10 cellular contexts compared by ENCODE assay signal in genomic region chr9:100602302-100602930, GRCh38. TPM values are rescaled to one million over a fixed set of nuclear protein-coding genes. Genes with fewer than 3 reads are reported as not detected.
DNase-seq lines count a peak whose midpoint lies in the region; ATAC-seq, FAIRE-seq and TF ChIP-seq lines count a peak whose summit lies in the region.
"Had no signal": no experiment of that assay in that cellular context is flagged by ENCODE, and none has a peak within 500 bp of the region (broad histone marks: within the 10 kb centered on the region; RNA-seq: fewer than 3 reads in every experiment).

No MANE protein-coding gene starts in this region.

- H3K36me3 ChIP-seq in GM12878 (ENCODE audit: control insufficient read depth in 2 of 2, insufficient read depth in 2 of 2, low read length in 1 of 2): no peaks in the 10 kb centered on the region

- peaks cover 20% of the 10 kb centered on the region for H3K4me1 Mint-ChIP-seq in activated CD4-positive, alpha-beta memory T cell treated with anti-CD3 and anti-CD28 coated beads for 36 hours (ENCODE audit: low read depth)

- H3K27me3 ChIP-seq in GM12878 (replicated peaks in 1 of 2; ENCODE audit: control insufficient read depth in 2 of 2, insufficient read depth in 2 of 2, low read length in 1 of 2): no peaks in the 10 kb centered on the region; a peak in 1 of 4 replicates

- SMC1A ChIA-PET in GM12878 (lab: Charles Lee; ENCODE audit: uncharacterized antibody, unreplicated experiment): interaction anchor here (0.9 to 2.7 kb wide), 9 partner anchors 15 to 799 kb away, joined by 3 to 13 read pairs (median 4); no protein-coding TSS in a partner anchor

- H3K27ac ChIP-seq in GM12878 (ENCODE audit: control insufficient read depth, insufficient read depth): no peak overlapping the region

- DNase-seq in ACHN (peak; percentile 62), H4 (ENCODE audit: low spot score) (peak; percentile 65), NCI-H2227 treated with DMSO at 0.1 percent for 48 hours (lab: John Stamatoyannopoulos, UW) (peak; percentile 56), GM12878 (ENCODE audit: low read depth, low spot score) (no peak), left kidney (ENCODE audit: low read depth, low spot score) (peak; percentile 91)
- DNase-seq in activated CD4-positive, alpha-beta memory T cell treated with anti-CD3 and anti-CD28 coated beads for 36 hours: no peak

- in situ Hi-C loops in ACHN (cut with HindIII; ENCODE audit: low pct_ligation_motif_present, low pct_unique_long_range_greater_than_20kb, low sequenced_read_pairs): no loop called here
- in situ Hi-C loops in GM12878 (cut with MboI): loop anchor here (10.0 kb wide), 1 partner anchor 702 kb away; no protein-coding TSS in a partner anchor

- ATAC-seq in GM12878: peak; percentile 21; the same call in 2 of the 3 replicates
- no peak for ATAC-seq in GM18511 (IDR thresholded peaks at IDR 0.05; ENCODE audit: unreplicated experiment)
- ATAC-seq in HG03378 (IDR thresholded peaks at IDR 0.05; ENCODE audit: unreplicated experiment): no peak

- 13% methylated on average over 3 of the region's 3 CpGs for WGBS in GM12878 (ENCODE audit: insufficient coverage, insufficient replicate concordance, low lambda C conversion rate, missing lambda C conversion rate)

- intact Hi-C loops in GM12878 (cut with micrococcal nuclease; ENCODE audit: unreplicated experiment): no loop called here
- intact Hi-C loops in activated CD4-positive, alpha-beta memory T cell treated with anti-CD3 and anti-CD28 coated beads for 36 hours (cut with micrococcal nuclease): loop anchor here (5.0 kb wide), 2 partner anchors 100 to 785 kb away; partner anchors contain the start of gene BAAT

- TF ChIP-seq EP300 in GM12878 (IDR thresholded peaks at IDR 0.05; ENCODE audit: borderline replicate concordance in 1 of 2, control insufficient read depth in 1 of 2, low read depth in 2 of 2, low read length in 2 of 2): no peak

- RAD21 ChIA-PET in GM12878 (lab: Charles Lee; ENCODE audit: unreplicated experiment): interaction anchor here (1.0 to 5.4 kb wide), 3 partner anchors 98 to 712 kb away, joined by 4 to 32 read pairs (median 4); no protein-coding TSS in a partner anchor

- H3K9me3 Mint-ChIP-seq in activated CD4-positive, alpha-beta memory T cell treated with anti-CD3 and anti-CD28 coated beads for 36 hours: no peaks in the 10 kb centered on the region
- H3K9me3 Mint-ChIP-seq: central memory CD8-positive, alpha-beta T cell had no signal

- no peak overlapping the region for H3K4me3 Mint-ChIP-seq in activated CD4-positive, alpha-beta memory T cell treated with anti-CD3 and anti-CD28 coated beads for 36 hours
- H3K4me3 Mint-ChIP-seq: central memory CD8-positive, alpha-beta T cell had no signal

- no peak overlapping the region for H3K27ac Mint-ChIP-seq in activated CD4-positive, alpha-beta memory T cell treated with anti-CD3 and anti-CD28 coated beads for 36 hours

- no TSS peak for BruUV-seq in GM12878 (replicated peaks; lab: Mats Ljungman, UMichigan)

- no peaks in the 10 kb centered on the region for H3K27me3 Mint-ChIP-seq in activated CD4-positive, alpha-beta memory T cell treated with anti-CD3 and anti-CD28 coated beads for 36 hours
- H3K27me3 Mint-ChIP-seq: central memory CD8-positive, alpha-beta T cell had no signal

- no peak overlapping the region for H3K4me3 ChIP-seq in GM12878

- POLR2A ChIA-PET in GM12878 (lab: Charles Lee): no interaction called here
- POLR2A ChIA-PET in activated CD4-positive, alpha-beta memory T cell treated with anti-CD3 and anti-CD28 coated beads for 36 hours (lab: Charles Lee): no interaction called here

- H3K79me2 ChIP-seq in GM12878 (ENCODE audit: control insufficient read depth, insufficient read depth, low read length): no peaks in the 10 kb centered on the region

- no peaks in the 10 kb centered on the region for H3K36me3 Mint-ChIP-seq in activated CD4-positive, alpha-beta memory T cell treated with anti-CD3 and anti-CD28 coated beads for 36 hours

- TF ChIP-seq POLR2A in GM12878 (IDR thresholded peaks at IDR 0.05; ENCODE audit: low read depth, low read length): no peak

- FAIRE-seq in GM12878 (lab: Jason Lieb, UNC): no peak
- FAIRE-seq: GM18507 had no signal

- H3K9ac ChIP-seq in GM12878 (ENCODE audit: control insufficient read depth, insufficient read depth, low read length): no peak overlapping the region

- no peak overlapping the region for H3K4me2 ChIP-seq in GM12878 (ENCODE audit: control insufficient read depth, insufficient read depth)

- TF ChIP-seq CTCF in GM12878 (IDR thresholded peaks at IDR 0.05 in 2 of 3, conservative IDR thresholded peaks at IDR 0.05 in 1 of 3; ENCODE audit: control insufficient read depth in 2 of 3, extremely low read depth in 1 of 3, insufficient read depth in 1 of 3, low read depth in 3 of 3, low read length in 3 of 3): peak; percentile 46 to 56 (median 49); a peak in 5 of 6 replicates

- H3K4me1 ChIP-seq in GM12878 (ENCODE audit: control insufficient read depth, insufficient read depth, low read length): no peaks in the 10 kb centered on the region

- no peaks in the 10 kb centered on the region for H4K20me1 ChIP-seq in GM12878 (ENCODE audit: control insufficient read depth, insufficient read depth)

- H3K9me3 ChIP-seq in GM12878 (replicated peaks; ENCODE audit: control insufficient read depth, insufficient read depth, low read length): no peaks in the 10 kb centered on the region

- H2AFZ ChIP-seq in GM12878 (ENCODE audit: control insufficient read depth, low read depth, low read length): no peak overlapping the region

- peak; percentile 57 for TF ChIP-seq RAD21 in GM12878 (IDR thresholded peaks at IDR 0.05; ENCODE audit: insufficient read depth, low read depth, low read length)

- CTCF ChIA-PET in GM12878 (lab: Yijun Ruan, JAX): interaction anchor here (0.7 to 4.2 kb wide), 26 partner anchors 8 to 714 kb away, joined by 3 to 56 read pairs (median 4); partner anchors contain the start of gene TEX10
- CTCF ChIA-PET in activated CD4-positive, alpha-beta memory T cell treated with anti-CD3 and anti-CD28 coated beads for 36 hours (lab: Charles Lee): interaction anchor here (0.8 to 3.0 kb wide), 16 partner anchors 8 to 709 kb away, joined by 3 to 34 read pairs (median 4); partner anchors contain the start of genes CAVIN4 and TMEFF1

TF ChIP-seq in GM12878, 131 proteins besides CTCF, POLR2A, EP300 and RAD21:
- TF ChIP-seq PAX5 (IDR thresholded peaks at IDR 0.05; ENCODE audit: borderline replicate concordance, low read depth, low read length): peak; percentile 59; the same call in 1 of the 2 replicates
- peak; percentile 43; the same call in 1 of the 2 replicates for TF ChIP-seq SMC3 (IDR thresholded peaks at IDR 0.05; ENCODE audit: borderline replicate concordance, low read length)
- TF ChIP-seq NR2C1 (IDR thresholded peaks at IDR 0.05): no peak

RNA-seq across cellular contexts. Expression of gene CAVIN4, which starts 24.5 kb away (rescaled TPM):
- total RNA-seq in H4 (2014; rRNA removed; shearing (Covaris generic)): 0.37 and 0.60 TPM in 2 replicates
- 0.13 and 0.42 TPM in 2 replicates for total RNA-seq in GM12878 (2013; cell fraction: nucleolus; rRNA removed)
- total RNA-seq in GM12878 (2014; rRNA removed) (0.05 and 0.06 TPM in 2 replicates), GM12878 (2014; rRNA removed; fragmentation: Illumina TruSeq; extraction: Trizol) (0.09 and 0.13 TPM in 2 replicates), GM12878 (2021) (0.13 TPM in 1 of 2 replicates, not detected in the other)
- 0.09 TPM for polyA plus RNA-seq in GM12878 (2011; ENCODE audit: low read depth)
- polyA plus RNA-seq in GM12878 (2011; rRNA removed) (0.07 and 0.08 TPM in 2 replicates), GM12878 (2014; fragmentation: Illumina TruSeq; extraction: Trizol) (0.07 and 0.14 TPM in 2 replicates), GM12878 (2014; fragmentation: Nextera tagmentation; extraction: Ambion mirVana) (under 1 TPM; 0.08 to 0.11 TPM), GM12878 (2014; rRNA removed) (0.04 and 0.06 TPM in 2 replicates), GM12878 (2016; fragmentation: Nextera tagmentation; extraction: Ambion mirVana) (not detected)
- polyA plus RNA-seq in GM12878 (2011; cell fraction: cytosol; rRNA removed): 0.01 and 0.02 TPM in 2 replicates
- 0.07 TPM in 2 replicates for polyA plus RNA-seq in GM12878 (2011; cell fraction: nucleus; rRNA removed)
- not detected in 2 replicates for polyA plus RNA-seq in GM12878 (2012)
- polyA minus RNA-seq in GM12878 (2011; rRNA and poly(A)+ RNA removed): 0.15 TPM in 1 of 2 replicates, not detected in the other
- not detected in 2 replicates for polyA minus RNA-seq in GM12878 (2011; cell fraction: cytosol; rRNA and poly(A)+ RNA removed)
- polyA minus RNA-seq in GM12878 (2011; cell fraction: nucleus; rRNA and poly(A)+ RNA removed): 0.19 TPM in 1 of 2 replicates, not detected in the other
- total RNA-seq in activated CD4-positive, alpha-beta memory T cell treated with anti-CD3 and anti-CD28 coated beads for 36 hours: under 1 TPM; 0.07 TPM

Comparison
In these comparisons a context has a peak if more than half of its experiments do, and no peak if none do; other contexts are left out.
1. DNase-seq: peak in ACHN (single experiment), H4 (single experiment), NCI-H2227 treated with DMSO at 0.1 percent for 48 hours (single experiment) and left kidney (single experiment); none in GM12878 (single experiment) and activated CD4-positive, alpha-beta memory T cell treated with anti-CD3 and anti-CD28 coated beads for 36 hours (single experiment).